Comparison of ENCODE assay signal across 11 cellular contexts in the genomic region with DNA sequence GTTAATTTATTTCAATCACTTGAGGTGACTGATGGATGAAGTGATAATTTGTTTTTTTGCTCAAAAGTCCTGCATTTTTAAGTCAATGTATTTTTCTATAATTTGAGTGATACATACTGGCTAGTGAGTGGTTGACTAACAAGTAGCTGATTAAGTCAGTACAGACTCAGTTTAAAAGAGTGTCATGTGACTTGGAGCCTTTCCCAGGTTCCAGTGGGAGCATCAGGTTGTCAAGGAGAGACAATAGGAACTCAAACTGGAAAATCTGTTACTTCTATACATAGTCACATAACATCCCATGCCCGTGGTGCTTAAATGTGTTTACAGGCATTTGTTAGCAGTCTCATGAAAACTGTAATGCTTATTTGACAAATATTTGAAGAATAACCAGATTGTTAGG.
DNase-seq lines count a peak whose midpoint lies in the region; ATAC-seq and TF ChIP-seq lines count a peak whose summit lies in the region.
"Had no signal": no experiment of that assay in that cellular context is flagged by ENCODE, and none has a peak within 500 bp of the region (broad histone marks: within the 10 kb centered on the region; RNA-seq: fewer than 3 reads in every experiment).

No MANE protein-coding gene starts in this region.

- no peak overlapping the region for H3K4me3 ChIP-seq in PC-9

- no peak for ATAC-seq in HG02571 (IDR thresholded peaks at IDR 0.05; ENCODE audit: unreplicated experiment)
- ATAC-seq in HG02588 (IDR thresholded peaks at IDR 0.05; ENCODE audit: unreplicated experiment), result no peak
- ATAC-seq: stimulated activated memory B cell treated with anti-CD40 and anti-IgM and Interleukin-4, amounts not matched to agents 10 μg/mL and 1 μg/mL and 100 μg/mL, for 72 hours had no signal

- H3K4me1 Mint-ChIP-seq in activated CD4-positive, alpha-beta T cell treated with anti-CD3 and anti-CD28 coated beads, Interleukin-2, amount 10 ng/mL, durations not matched to agents 24 days and 14 days, result peaks cover 24% of the 10 kb centered on the region

- H3K36me3 ChIP-seq in PC-9 (ENCODE audit: low read depth), result no peaks in the 10 kb centered on the region

- no peaks in the 10 kb centered on the region for H3K79me2 ChIP-seq in PC-9 (ENCODE audit: low read depth)

- no peak overlapping the region for H3K27ac Mint-ChIP-seq in activated CD4-positive, alpha-beta T cell treated with anti-CD3 and anti-CD28 coated beads, Interleukin-2, amount 10 ng/mL, durations not matched to agents 24 days and 14 days
- H3K27ac Mint-ChIP-seq: activated naive CD4-positive, alpha-beta T cell treated with anti-CD3 and anti-CD28 coated beads, Interleukin-2, amount 10 ng/mL, durations not matched to agents 7 days and 5 days had no signal

- no peaks in the 10 kb centered on the region for H3K27me3 Mint-ChIP-seq in activated CD4-positive, alpha-beta T cell treated with anti-CD3 and anti-CD28 coated beads, Interleukin-2, amount 10 ng/mL, durations not matched to agents 24 days and 14 days
- H3K27me3 Mint-ChIP-seq: activated naive CD4-positive, alpha-beta T cell treated with anti-CD3 and anti-CD28 coated beads, Interleukin-2, amount 10 ng/mL, durations not matched to agents 7 days and 5 days; stimulated activated memory B cell treated with anti-CD40 and anti-IgM and Interleukin-4, amounts not matched to agents 10 μg/mL and 1 μg/mL and 100 μg/mL, for 72 hours had no signal

- peaks cover 2% of the 10 kb centered on the region for H3K36me3 Mint-ChIP-seq in activated CD4-positive, alpha-beta T cell treated with anti-CD3 and anti-CD28 coated beads, Interleukin-2, amount 10 ng/mL, durations not matched to agents 24 days and 14 days (ENCODE audit: low read depth)
- H3K36me3 Mint-ChIP-seq: activated naive CD4-positive, alpha-beta T cell treated with anti-CD3 and anti-CD28 coated beads, Interleukin-2, amount 10 ng/mL, durations not matched to agents 7 days and 5 days; stimulated activated memory B cell treated with anti-CD40 and anti-IgM and Interleukin-4, amounts not matched to agents 10 μg/mL and 1 μg/mL and 100 μg/mL, for 72 hours had no signal

- DNase-seq in ELR (ENCODE audit: low read depth), result peak; percentile 10
- peak; percentile 33 for DNase-seq in NCI-H2107 treated with DMSO at 0.1 percent for 48 hours (lab: John Stamatoyannopoulos, UW; ENCODE audit: unreplicated experiment)
- peak; percentile 68 for DNase-seq in dermis blood vessel endothelial cell
- peak; percentile 56 for DNase-seq in medulla oblongata (ENCODE audit: extremely low spot score)
- no peak for DNase-seq in PC-9
- no peak for DNase-seq in activated CD4-positive, alpha-beta T cell treated with anti-CD3 and anti-CD28 coated beads, Interleukin-2, amount 10 ng/mL, durations not matched to agents 24 days and 14 days
- DNase-seq: activated naive CD4-positive, alpha-beta T cell treated with anti-CD3 and anti-CD28 coated beads, Interleukin-2, amount 10 ng/mL, durations not matched to agents 7 days and 5 days; NCI-H526 had no signal

- no peak overlapping the region for H3K4me2 ChIP-seq in PC-9

- TF ChIP-seq CTCF in PC-9 (conservative IDR thresholded peaks at IDR 0.05), result no peak

- no peak overlapping the region for H2AFZ ChIP-seq in PC-9

- H3K9me3 ChIP-seq in PC-9 (ENCODE audit: insufficient read depth, low read depth), result 0 out of 2 replicates have a peak, but pooled peaks cover 4% of the 10 kb centered on the region

- H3K27ac ChIP-seq in PC-9, result no peak overlapping the region

- H3K9me3 Mint-ChIP-seq in activated CD4-positive, alpha-beta T cell treated with anti-CD3 and anti-CD28 coated beads, Interleukin-2, amount 10 ng/mL, durations not matched to agents 24 days and 14 days, result no peaks in the 10 kb centered on the region
- H3K9me3 Mint-ChIP-seq: activated naive CD4-positive, alpha-beta T cell treated with anti-CD3 and anti-CD28 coated beads, Interleukin-2, amount 10 ng/mL, durations not matched to agents 7 days and 5 days; stimulated activated memory B cell treated with anti-CD40 and anti-IgM and Interleukin-4, amounts not matched to agents 10 μg/mL and 1 μg/mL and 100 μg/mL, for 72 hours had no signal

- no peaks in the 10 kb centered on the region for H3K27me3 ChIP-seq in PC-9 (ENCODE audit: insufficient read depth, low read depth)

- H3K9me2 ChIP-seq in PC-9 (ENCODE audit: insufficient read depth), result no peaks in the 10 kb centered on the region

- CTCF ChIA-PET in PC-9 (lab: Charles Lee), result no interaction called here

- no peaks in the 10 kb centered on the region for H3K4me1 ChIP-seq in PC-9 (replicated peaks; ENCODE audit: insufficient read depth)

- no peak overlapping the region for H3K4me3 Mint-ChIP-seq in activated CD4-positive, alpha-beta T cell treated with anti-CD3 and anti-CD28 coated beads, Interleukin-2, amount 10 ng/mL, durations not matched to agents 24 days and 14 days
- H3K4me3 Mint-ChIP-seq: activated naive CD4-positive, alpha-beta T cell treated with anti-CD3 and anti-CD28 coated beads, Interleukin-2, amount 10 ng/mL, durations not matched to agents 7 days and 5 days; stimulated activated memory B cell treated with anti-CD40 and anti-IgM and Interleukin-4, amounts not matched to agents 10 μg/mL and 1 μg/mL and 100 μg/mL, for 72 hours had no signal

- no peaks in the 10 kb centered on the region for H4K20me1 ChIP-seq in PC-9 (ENCODE audit: insufficient read depth)

- POLR2A ChIA-PET in PC-9 (lab: Charles Lee; ENCODE audit: unreplicated experiment), result no interaction called here

- intact Hi-C loops in PC-9 (cut with micrococcal nuclease; ENCODE audit: unreplicated experiment), result loop anchor here (10.0 kb wide), 1 partner anchor 540 kb away; the partner anchor contains the start of gene CDK1
- intact Hi-C loops in activated CD4-positive, alpha-beta T cell treated with anti-CD3 and anti-CD28 coated beads, Interleukin-2, amount 10 ng/mL, durations not matched to agents 24 days and 14 days (cut with micrococcal nuclease), result loop anchor here (5.0 to 10.0 kb wide), 7 partner anchors 200 to 1850 kb away; partner anchors contain the start of genes CCDC6, RHOBTB1 and TFAM

- no TSS peak for BruUV-seq in PC-9 (replicated peaks; lab: Mats Ljungman, UMichigan)

- H3F3A ChIP-seq in PC-9 (ENCODE audit: insufficient read depth, low read depth), result no peaks in the 10 kb centered on the region

Comparison
In these comparisons a context has a peak if more than half of its experiments do, and no peak if none do; other contexts are left out.
1. DNase-seq: peak in ELR (single experiment), NCI-H2107 treated with DMSO at 0.1 percent for 48 hours (single experiment), dermis blood vessel endothelial cell (single experiment) and medulla oblongata (single experiment); none in PC-9 (0 of 2) and activated CD4-positive, alpha-beta T cell treated with anti-CD3 and anti-CD28 coated beads, Interleukin-2, amount 10 ng/mL, durations not matched to agents 24 days and 14 days (single experiment).